Comparison of ENCODE assay signal across 8 cellular contexts in the genomic region with DNA sequence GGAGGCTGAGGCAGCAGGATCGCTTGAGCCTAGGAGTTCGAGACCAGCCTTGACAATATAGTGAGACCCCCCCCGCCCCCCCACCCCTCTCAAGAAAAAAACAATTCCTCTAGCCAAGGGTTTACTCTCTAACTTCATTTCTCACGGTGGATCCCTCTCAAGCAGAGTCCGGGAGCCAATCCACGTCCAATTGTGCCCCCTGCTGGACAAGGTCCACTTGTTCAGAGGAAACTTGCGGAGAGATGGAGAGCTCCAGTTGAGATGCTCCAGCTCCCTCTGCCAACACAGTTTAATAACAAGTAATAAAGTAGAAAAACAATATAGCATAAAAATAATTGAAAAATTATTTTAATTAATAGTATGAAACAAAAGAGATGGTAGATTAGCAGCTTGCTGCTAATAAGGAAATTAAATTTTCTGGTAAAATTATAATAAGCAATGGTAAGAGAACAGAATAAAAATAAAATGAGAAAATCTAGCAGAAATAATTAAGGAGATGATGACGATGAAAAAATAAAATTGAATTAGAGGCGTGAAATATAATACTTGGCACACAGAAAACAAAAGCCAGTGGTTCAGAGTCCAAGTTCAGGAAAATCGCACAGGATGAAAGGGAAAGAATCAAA. TPM values are rescaled to one million over a fixed set of nuclear protein-coding genes. Genes with fewer than 3 reads are reported as not detected.
A peak's percentile ranks its signal among the peaks of the same experiment; 100 is the strongest.
DNase-seq lines count a peak whose midpoint lies in the region; ATAC-seq and TF ChIP-seq lines count a peak whose summit lies in the region.

No MANE protein-coding gene starts in this region.

- DNase-seq in EH (ENCODE audit: low read depth) (peak; percentile 76), Karpas-422 (peak; percentile 94), SJSA1 (ENCODE audit: low read depth in 1 of 2, low spot score in 2 of 2) (peak; percentile 28 to 61), adrenal gland (peak; percentile 67 to 87 (median 84)), right cardiac atrium (peak; percentile 73 to 83 (median 79)), sciatic nerve (ENCODE audit: low spot score) (peak; percentile 89)

- H2AFZ ChIP-seq in Karpas-422 (ENCODE audit: low read length) = no peak overlapping the region

- no peaks in the 10 kb centered on the region for H4K20me1 ChIP-seq in Karpas-422 (ENCODE audit: insufficient read depth, low read depth, low read length)

- ATAC-seq in right cardiac atrium (peak in 1 of 2 donors; percentile 72), sciatic nerve (peak; percentile 59), GM18868 (IDR thresholded peaks at IDR 0.05; ENCODE audit: unreplicated experiment) (no peak), GM18858 (IDR thresholded peaks at IDR 0.05; ENCODE audit: unreplicated experiment) (no peak)

- WGBS in adrenal gland, 4 donors = 9 to 22% (median 13%) methylated on average over 6 to 10 of the region's 10 CpGs
- 16% methylated on average over 10 of the region's 10 CpGs for WGBS in right cardiac atrium

- no peak overlapping the region for H3K4me2 ChIP-seq in Karpas-422 (ENCODE audit: low read depth, low read length, poor library complexity, severe bottlenecking)

- peaks cover 10% of the 10 kb centered on the region; the same call in 1 of the 2 replicates for H3K4me1 ChIP-seq in Karpas-422 (ENCODE audit: low read length)
- no peaks in the 10 kb centered on the region for H3K4me1 ChIP-seq in SJSA1 (replicated peaks)
- peaks cover 0 to 8% of the 10 kb centered on the region in 2 donors for H3K4me1 ChIP-seq in adrenal gland (replicated peaks in 1 of 2)
- no peaks in the 10 kb centered on the region for H3K4me1 ChIP-seq in right cardiac atrium (ENCODE audit: control insufficient read depth, insufficient read depth, low read length)

- TF ChIP-seq CTCF in adrenal gland (IDR thresholded peaks at IDR 0.05) = peak; percentile 42 to 63 (median 48)

- intact Hi-C loops in adrenal gland (cut with DNase I) = no loop called here
- intact Hi-C loops in right cardiac atrium (cut with DNase I) = no loop called here
- intact Hi-C loops in sciatic nerve (cut with DNase I) = no loop called here

- no peaks in the 10 kb centered on the region for H3K36me3 ChIP-seq in Karpas-422 (ENCODE audit: insufficient read depth, low read length)
- no peaks in the 10 kb centered on the region for H3K36me3 ChIP-seq in SJSA1
- no peaks in the 10 kb centered on the region for H3K36me3 ChIP-seq in adrenal gland (replicated peaks in 1 of 2)

- H3K9me2 ChIP-seq in Karpas-422 (replicated peaks; ENCODE audit: insufficient read depth, low read length) = no peaks in the 10 kb centered on the region

- H3K4me3 ChIP-seq in Karpas-422 (ENCODE audit: low read length) = no peak overlapping the region
- no peak overlapping the region for H3K4me3 ChIP-seq in SJSA1
- H3K4me3 ChIP-seq in adrenal gland = no peak overlapping the region
- no peak overlapping the region for H3K4me3 ChIP-seq in right cardiac atrium (ENCODE audit: low read length)

- no peaks in the 10 kb centered on the region for H3K79me2 ChIP-seq in Karpas-422 (ENCODE audit: low read length)

- H3K27ac ChIP-seq in Karpas-422 (ENCODE audit: low read length) (no peak overlapping the region), SJSA1 (no peak overlapping the region), adrenal gland (no peak overlapping the region), right cardiac atrium (ENCODE audit: low read length) (no peak overlapping the region)

- H3K27me3 ChIP-seq in Karpas-422 (ENCODE audit: low read length) (no peaks in the 10 kb centered on the region), SJSA1 (replicated peaks) (no peaks in the 10 kb centered on the region), adrenal gland (peaks cover 11% of the 10 kb centered on the region), right cardiac atrium (ENCODE audit: control insufficient read depth, insufficient read depth) (no peaks in the 10 kb centered on the region)

- no peaks in the 10 kb centered on the region for H3K9me3 ChIP-seq in Karpas-422 (ENCODE audit: low read length)
- no peaks in the 10 kb centered on the region for H3K9me3 ChIP-seq in SJSA1 (replicated peaks)
- no peaks in the 10 kb centered on the region for H3K9me3 ChIP-seq in adrenal gland (replicated peaks in 1 of 3)
- H3K9me3 ChIP-seq in right cardiac atrium (ENCODE audit: control insufficient read depth, low read length) = no peaks in the 10 kb centered on the region

- no peak for TF ChIP-seq POLR2A in adrenal gland (IDR thresholded peaks at IDR 0.05)

- no peak overlapping the region for H3K9ac ChIP-seq in Karpas-422 (ENCODE audit: low read length)

RNA-seq across cellular contexts. Expression of a gene that starts 14.5 kb away (rescaled TPM):
- 1.0 TPM in 1 of 2 replicates, not detected in the other for total RNA-seq in Karpas-422 (2014; rRNA removed; shearing (Covaris generic); ENCODE audit: low replicate concordance)
- not detected in 2 replicates for total RNA-seq in SJSA1 (2014; rRNA removed; shearing (Covaris generic))
- total RNA-seq in adrenal gland (10 to 100 TPM in 4 of 8 donors, 1 to 10 TPM in 2, under 1 TPM in 1, not detected in 1; 0.72 to 29.0 (median 13.3) TPM), right cardiac atrium (1 to 10 TPM; 1.7 to 5.5 (median 3.8) TPM), sciatic nerve (4.1 TPM)
- polyA plus RNA-seq in adrenal gland (1 to 10 TPM; 1.2 to 3.6 (median 2.7) TPM), right cardiac atrium (0.75 TPM)

RNA-seq across cellular contexts. Expression of a gene that starts 30.9 kb away (rescaled TPM):
- total RNA-seq in Karpas-422 (2014; rRNA removed; shearing (Covaris generic); ENCODE audit: low replicate concordance) = not detected in 2 replicates
- not detected in 2 replicates for total RNA-seq in SJSA1 (2014; rRNA removed; shearing (Covaris generic))
- total RNA-seq in adrenal gland (1 to 10 TPM in 1 of 8 donors, under 1 TPM in 3, not detected in 4; 0.36 to 3.0 (median 0.65) TPM), right cardiac atrium (1 to 10 TPM in 1 of 4 donors, under 1 TPM in 2, not detected in 1; 0.20 to 1.2 (median 0.88) TPM), sciatic nerve (not detected)
- polyA plus RNA-seq in adrenal gland (not detected), right cardiac atrium (not detected)

RNA-seq across cellular contexts. Expression of a gene that starts 32.0 kb away (rescaled TPM):
- 20.7 and 49.8 TPM in 2 replicates for total RNA-seq in Karpas-422 (2014; rRNA removed; shearing (Covaris generic); ENCODE audit: low replicate concordance)
- 8.7 and 10.7 TPM in 2 replicates for total RNA-seq in SJSA1 (2014; rRNA removed; shearing (Covaris generic))
- total RNA-seq in adrenal gland = 10 to 100 TPM in 7 of 8 donors, 1 to 10 TPM in 1; 2.2 to 56.0 (median 25.2) TPM
- 100 to 1,000 TPM in 2 of 3 donors, 1 to 10 TPM in 1; 4.0 to 291 (median 123) TPM for polyA plus RNA-seq in adrenal gland
- 10 to 100 TPM; 15.4 to 25.7 (median 17.2) TPM for total RNA-seq in right cardiac atrium
- 15.0 TPM for polyA plus RNA-seq in right cardiac atrium
- total RNA-seq in sciatic nerve = 47.7 TPM
